In the genomic region with DNA sequence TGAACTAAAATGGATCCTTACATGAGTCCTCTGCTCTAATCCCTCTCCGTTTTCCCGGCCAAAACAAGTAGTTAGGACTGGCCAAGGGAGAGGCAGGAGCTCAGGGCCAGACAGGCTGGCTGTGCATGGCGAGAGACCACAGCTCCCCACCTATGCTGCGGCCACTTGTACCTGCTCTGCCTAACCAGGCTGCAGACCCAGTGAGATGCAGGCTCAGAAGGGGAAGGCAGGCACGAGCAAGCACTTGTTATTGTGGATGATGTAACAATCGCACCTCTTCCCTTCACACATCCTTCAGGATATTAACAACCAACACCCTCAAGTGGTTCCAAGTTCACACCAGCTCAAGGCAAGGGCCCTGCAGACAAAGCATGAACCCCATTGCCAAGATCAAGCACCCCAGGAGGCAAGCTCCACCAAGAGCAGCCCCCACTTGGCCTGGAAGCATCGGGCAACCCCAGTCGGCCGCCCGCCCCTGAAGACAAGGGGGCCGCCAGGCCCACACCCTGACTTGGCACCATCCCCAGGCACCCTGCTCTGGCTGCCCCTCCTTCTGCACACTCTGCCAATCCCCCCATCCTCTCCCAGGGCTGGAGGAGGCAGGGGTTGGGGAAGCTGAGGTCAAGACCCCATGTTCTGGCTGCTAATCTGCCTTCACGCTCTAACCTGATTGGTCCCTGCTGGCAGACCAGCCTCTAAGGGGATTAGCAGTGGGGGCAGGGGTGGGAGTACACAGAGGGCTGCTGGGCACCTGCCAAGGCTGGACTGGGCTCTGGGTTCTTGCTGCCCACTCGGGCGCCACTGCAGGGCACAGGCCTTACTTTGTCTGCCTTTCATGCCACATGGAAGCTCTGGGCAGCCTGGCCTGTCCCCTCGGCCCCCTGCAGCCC, we compare ENCODE assay signal across 16 cellular contexts.
DNase-seq lines count a peak whose midpoint lies in the region; ATAC-seq and TF ChIP-seq lines count a peak whose summit lies in the region.
"Had no signal": no experiment of that assay in that cellular context is flagged by ENCODE, and none has a peak within 500 bp of the region (broad histone marks: within the 10 kb centered on the region; RNA-seq: fewer than 3 reads in every experiment).

No MANE protein-coding gene starts in this region.

- no peaks in the 10 kb centered on the region for H3K36me3 ChIP-seq in mucosa of descending colon (ENCODE audit: low read depth)

- ATAC-seq in SK-N-SH treated with all-trans-retinoic acid at 6 μM for 48 hours: 0 out of 3 replicates have a peak, but pooled peaks have one; percentile 10
- no peak for ATAC-seq in GM19324 (IDR thresholded peaks at IDR 0.05; ENCODE audit: low FRiP score, unreplicated experiment)
- ATAC-seq in mucosa of descending colon: no peak
- ATAC-seq: HCT116, PC-3, T-cell had no signal

- H3K9me3 ChIP-seq in mucosa of descending colon: no peaks in the 10 kb centered on the region

- intact Hi-C loops in mucosa of descending colon (cut with DNase I, micrococcal nuclease): loop anchor here in 1 of 2 donors (5.0 kb wide), 1 partner anchor 133 kb away; no protein-coding TSS in a partner anchor

- H3K4me3 ChIP-seq in mucosa of descending colon: no peak overlapping the region

- TF ChIP-seq CTCF in mucosa of descending colon (IDR thresholded peaks at IDR 0.05): no peak

- H3K4me1 ChIP-seq in mucosa of descending colon (ENCODE audit: low read depth): no peaks in the 10 kb centered on the region

- peak; percentile 26 to 70 for DNase-seq in NCI-H524 (lab: John Stamatoyannopoulos, UW)
- no peak for DNase-seq in NCI-H524 treated with DMSO at 0.1 percent for 48 hours (lab: John Stamatoyannopoulos, UW)
- peak; percentile 57 for DNase-seq in iPS-NIHi11 (ENCODE audit: low spot score)
- no peak for DNase-seq in mucosa of descending colon
- no peak for DNase-seq in islet precursor cell
- no peak for DNase-seq in AG20443 (ENCODE audit: low spot score)
- DNase-seq: DMS153, Karpas-422, NCI-H1436 treated with DMSO at 0.1 percent for 48 hours, NCI-H2081 treated with DMSO at 0.1 percent for 48 hours, NCI-H446 treated with DMSO at 0.1 percent for 48 hours, PC-3, T-cell had no signal

TF ChIP-seq in SK-N-SH treated with all-trans-retinoic acid at 6 μM for 48 hours, 23 proteins besides CTCF, POLR2A, EP300 and RAD21:
- TF ChIP-seq, protein P1, sequence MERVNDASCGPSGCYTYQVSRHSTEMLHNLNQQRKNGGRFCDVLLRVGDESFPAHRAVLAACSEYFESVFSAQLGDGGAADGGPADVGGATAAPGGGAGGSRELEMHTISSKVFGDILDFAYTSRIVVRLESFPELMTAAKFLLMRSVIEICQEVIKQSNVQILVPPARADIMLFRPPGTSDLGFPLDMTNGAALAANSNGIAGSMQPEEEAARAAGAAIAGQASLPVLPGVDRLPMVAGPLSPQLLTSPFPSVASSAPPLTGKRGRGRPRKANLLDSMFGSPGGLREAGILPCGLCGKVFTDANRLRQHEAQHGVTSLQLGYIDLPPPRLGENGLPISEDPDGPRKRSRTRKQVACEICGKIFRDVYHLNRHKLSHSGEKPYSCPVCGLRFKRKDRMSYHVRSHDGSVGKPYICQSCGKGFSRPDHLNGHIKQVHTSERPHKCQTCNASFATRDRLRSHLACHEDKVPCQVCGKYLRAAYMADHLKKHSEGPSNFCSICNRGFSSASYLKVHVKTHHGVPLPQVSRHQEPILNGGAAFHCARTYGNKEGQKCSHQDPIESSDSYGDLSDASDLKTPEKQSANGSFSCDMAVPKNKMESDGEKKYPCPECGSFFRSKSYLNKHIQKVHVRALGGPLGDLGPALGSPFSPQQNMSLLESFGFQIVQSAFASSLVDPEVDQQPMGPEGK (CRISPR knock-in tag; IDR thresholded peaks at IDR 0.05; ENCODE audit: borderline replicate concordance): no peak
- TF ChIP-seq ZNF565 (CRISPR knock-in tag; conservative IDR thresholded peaks at IDR 0.05; ENCODE audit: low read depth): no peak
- no peak for TF ChIP-seq ZNF70 (CRISPR knock-in tag; IDR thresholded peaks at IDR 0.05)
- no peak for TF ChIP-seq OSR1 (CRISPR knock-in tag; IDR thresholded peaks at IDR 0.05)
- no peak for TF ChIP-seq ARNTL (CRISPR knock-in tag; IDR thresholded peaks at IDR 0.05; ENCODE audit: borderline replicate concordance, low read depth)
- TF ChIP-seq, protein P2, sequence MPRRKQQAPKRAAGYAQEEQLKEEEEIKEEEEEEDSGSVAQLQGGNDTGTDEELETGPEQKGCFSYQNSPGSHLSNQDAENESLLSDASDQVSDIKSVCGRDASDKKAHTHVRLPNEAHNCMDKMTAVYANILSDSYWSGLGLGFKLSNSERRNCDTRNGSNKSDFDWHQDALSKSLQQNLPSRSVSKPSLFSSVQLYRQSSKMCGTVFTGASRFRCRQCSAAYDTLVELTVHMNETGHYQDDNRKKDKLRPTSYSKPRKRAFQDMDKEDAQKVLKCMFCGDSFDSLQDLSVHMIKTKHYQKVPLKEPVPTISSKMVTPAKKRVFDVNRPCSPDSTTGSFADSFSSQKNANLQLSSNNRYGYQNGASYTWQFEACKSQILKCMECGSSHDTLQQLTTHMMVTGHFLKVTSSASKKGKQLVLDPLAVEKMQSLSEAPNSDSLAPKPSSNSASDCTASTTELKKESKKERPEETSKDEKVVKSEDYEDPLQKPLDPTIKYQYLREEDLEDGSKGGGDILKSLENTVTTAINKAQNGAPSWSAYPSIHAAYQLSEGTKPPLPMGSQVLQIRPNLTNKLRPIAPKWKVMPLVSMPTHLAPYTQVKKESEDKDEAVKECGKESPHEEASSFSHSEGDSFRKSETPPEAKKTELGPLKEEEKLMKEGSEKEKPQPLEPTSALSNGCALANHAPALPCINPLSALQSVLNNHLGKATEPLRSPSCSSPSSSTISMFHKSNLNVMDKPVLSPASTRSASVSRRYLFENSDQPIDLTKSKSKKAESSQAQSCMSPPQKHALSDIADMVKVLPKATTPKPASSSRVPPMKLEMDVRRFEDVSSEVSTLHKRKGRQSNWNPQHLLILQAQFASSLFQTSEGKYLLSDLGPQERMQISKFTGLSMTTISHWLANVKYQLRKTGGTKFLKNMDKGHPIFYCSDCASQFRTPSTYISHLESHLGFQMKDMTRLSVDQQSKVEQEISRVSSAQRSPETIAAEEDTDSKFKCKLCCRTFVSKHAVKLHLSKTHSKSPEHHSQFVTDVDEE (CRISPR knock-in tag; IDR thresholded peaks at IDR 0.05): no peak
- TF ChIP-seq, protein P3, sequence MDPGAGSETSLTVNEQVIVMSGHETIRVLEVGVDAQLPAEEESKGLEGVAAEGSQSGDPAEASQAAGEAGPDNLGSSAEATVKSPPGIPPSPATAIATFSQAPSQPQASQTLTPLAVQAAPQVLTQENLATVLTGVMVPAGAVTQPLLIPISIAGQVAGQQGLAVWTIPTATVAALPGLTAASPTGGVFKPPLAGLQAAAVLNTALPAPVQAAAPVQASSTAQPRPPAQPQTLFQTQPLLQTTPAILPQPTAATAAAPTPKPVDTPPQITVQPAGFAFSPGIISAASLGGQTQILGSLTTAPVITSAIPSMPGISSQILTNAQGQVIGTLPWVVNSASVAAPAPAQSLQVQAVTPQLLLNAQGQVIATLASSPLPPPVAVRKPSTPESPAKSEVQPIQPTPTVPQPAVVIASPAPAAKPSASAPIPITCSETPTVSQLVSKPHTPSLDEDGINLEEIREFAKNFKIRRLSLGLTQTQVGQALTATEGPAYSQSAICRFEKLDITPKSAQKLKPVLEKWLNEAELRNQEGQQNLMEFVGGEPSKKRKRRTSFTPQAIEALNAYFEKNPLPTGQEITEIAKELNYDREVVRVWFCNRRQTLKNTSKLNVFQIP (CRISPR knock-in tag; IDR thresholded peaks at IDR 0.05; ENCODE audit: borderline replicate concordance, low read depth): no peak
- no peak for TF ChIP-seq RARB (CRISPR knock-in tag; IDR thresholded peaks at IDR 0.05)
- TF ChIP-seq CSDC2 (CRISPR knock-in tag; IDR thresholded peaks at IDR 0.05): no peak
- no peak for TF ChIP-seq ZNF8 (CRISPR knock-in tag; IDR thresholded peaks at IDR 0.05)
- no peak for TF ChIP-seq ESRRG (CRISPR knock-in tag; IDR thresholded peaks at IDR 0.05)
- TF ChIP-seq, protein P4, sequence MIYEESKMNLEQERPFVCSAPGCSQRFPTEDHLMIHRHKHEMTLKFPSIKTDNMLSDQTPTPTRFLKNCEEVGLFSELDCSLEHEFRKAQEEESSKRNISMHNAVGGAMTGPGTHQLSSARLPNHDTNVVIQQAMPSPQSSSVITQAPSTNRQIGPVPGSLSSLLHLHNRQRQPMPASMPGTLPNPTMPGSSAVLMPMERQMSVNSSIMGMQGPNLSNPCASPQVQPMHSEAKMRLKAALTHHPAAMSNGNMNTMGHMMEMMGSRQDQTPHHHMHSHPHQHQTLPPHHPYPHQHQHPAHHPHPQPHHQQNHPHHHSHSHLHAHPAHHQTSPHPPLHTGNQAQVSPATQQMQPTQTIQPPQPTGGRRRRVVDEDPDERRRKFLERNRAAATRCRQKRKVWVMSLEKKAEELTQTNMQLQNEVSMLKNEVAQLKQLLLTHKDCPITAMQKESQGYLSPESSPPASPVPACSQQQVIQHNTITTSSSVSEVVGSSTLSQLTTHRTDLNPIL (CRISPR knock-in tag; IDR thresholded peaks at IDR 0.05; ENCODE audit: low read depth): no peak
- no peak for TF ChIP-seq GLIS3 (CRISPR knock-in tag; IDR thresholded peaks at IDR 0.05)
- TF ChIP-seq ZC3H10 (CRISPR knock-in tag; IDR thresholded peaks at IDR 0.05): no peak
- no peak for TF ChIP-seq ISL1 (CRISPR knock-in tag; IDR thresholded peaks at IDR 0.05)
- TF ChIP-seq BACH2 (CRISPR knock-in tag; IDR thresholded peaks at IDR 0.05; ENCODE audit: borderline replicate concordance): no peak
- no peak for TF ChIP-seq TOX (CRISPR knock-in tag; IDR thresholded peaks at IDR 0.05; ENCODE audit: borderline replicate concordance)
- TF ChIP-seq, protein P5, sequence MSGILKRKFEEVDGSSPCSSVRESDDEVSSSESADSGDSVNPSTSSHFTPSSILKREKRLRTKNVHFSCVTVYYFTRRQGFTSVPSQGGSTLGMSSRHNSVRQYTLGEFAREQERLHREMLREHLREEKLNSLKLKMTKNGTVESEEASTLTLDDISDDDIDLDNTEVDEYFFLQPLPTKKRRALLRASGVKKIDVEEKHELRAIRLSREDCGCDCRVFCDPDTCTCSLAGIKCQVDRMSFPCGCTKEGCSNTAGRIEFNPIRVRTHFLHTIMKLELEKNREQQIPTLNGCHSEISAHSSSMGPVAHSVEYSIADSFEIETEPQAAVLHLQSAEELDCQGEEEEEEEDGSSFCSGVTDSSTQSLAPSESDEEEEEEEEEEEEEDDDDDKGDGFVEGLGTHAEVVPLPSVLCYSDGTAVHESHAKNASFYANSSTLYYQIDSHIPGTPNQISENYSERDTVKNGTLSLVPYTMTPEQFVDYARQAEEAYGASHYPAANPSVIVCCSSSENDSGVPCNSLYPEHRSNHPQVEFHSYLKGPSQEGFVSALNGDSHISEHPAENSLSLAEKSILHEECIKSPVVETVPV (CRISPR knock-in tag; IDR thresholded peaks at IDR 0.05): no peak
- TF ChIP-seq ZFP3 (CRISPR knock-in tag; IDR thresholded peaks at IDR 0.05): no peak

Comparison
In these comparisons a context has a peak if more than half of its experiments do, and no peak if none do; other contexts are left out.
1. DNase-seq: peak in NCI-H524 (2 of 2) and iPS-NIHi11 (single experiment); none in NCI-H524 treated with DMSO at 0.1 percent for 48 hours (single experiment), mucosa of descending colon (0 of 3), islet precursor cell (single experiment) and AG20443 (single experiment).